In genomic region chr12:85963322-85963721, GRCh38 we compare ENCODE assay signal across 23 cellular contexts.
DNase-seq lines count a peak whose midpoint lies in the region; TF ChIP-seq lines count a peak whose summit lies in the region.
"Had no signal": no experiment of that assay in that cellular context is flagged by ENCODE, and none has a peak within 500 bp of the region (broad histone marks: within the 10 kb centered on the region; RNA-seq: fewer than 3 reads in every experiment).

No MANE protein-coding gene starts in this region.

- TF ChIP-seq POLR2A in suprapubic skin (IDR thresholded peaks at IDR 0.05): no peak

- no peak for TF ChIP-seq EP300 in suprapubic skin (IDR thresholded peaks at IDR 0.05)

- no peaks in the 10 kb centered on the region for H3K36me3 ChIP-seq in suprapubic skin
- H3K36me3 ChIP-seq: BLaER1 treated with 17β-estradiol and CSF1 and Interleukin-3, amounts not matched to agents 10 nM and 100 nM; SJSA1 had no signal

- H3K27ac ChIP-seq in suprapubic skin: no peak overlapping the region
- H3K27ac ChIP-seq: BLaER1 treated with 17β-estradiol and CSF1 and Interleukin-3, amounts not matched to agents 10 nM and 100 nM; KMS-11; SJSA1 had no signal

- H3K4me1 ChIP-seq in suprapubic skin: no peaks in the 10 kb centered on the region
- H3K4me1 ChIP-seq: BLaER1 treated with 17β-estradiol and CSF1 and Interleukin-3, amounts not matched to agents 10 nM and 100 nM; SJSA1 had no signal

- no peak for TF ChIP-seq CTCF in fibroblast of pulmonary artery (IDR thresholded peaks at IDR 0.05; ENCODE audit: low read length, missing control alignments)
- no peak for TF ChIP-seq CTCF in suprapubic skin (IDR thresholded peaks at IDR 0.05)

- no peaks in the 10 kb centered on the region for H3K9me3 ChIP-seq in suprapubic skin
- H3K9me3 ChIP-seq: BLaER1 treated with 17β-estradiol and CSF1 and Interleukin-3, amounts not matched to agents 10 nM and 100 nM; SJSA1 had no signal

- DNase-seq in NCI-H146 (lab: John Stamatoyannopoulos, UW) (peak; percentile 14), NCI-H146 treated with DMSO at 0.1 percent for 48 hours (lab: John Stamatoyannopoulos, UW; ENCODE audit: unreplicated experiment) (no peak), NCI-H69 (lab: John Stamatoyannopoulos, UW) (peak; percentile 33), fibroblast of pulmonary artery (ENCODE audit: low read depth) (peak; percentile 7), renal cortical epithelial cell (ENCODE audit: low read depth) (peak; percentile 34), NCI-H2107 (lab: John Stamatoyannopoulos, UW) (no peak), suprapubic skin (ENCODE audit: low spot score in 2 of 2) (no peak), D341Med (ENCODE audit: low spot score) (no peak)
- DNase-seq: 8988T; Calu3; CD8-positive, alpha-beta T cell; DMS53; GF-D8; IMR-90; MV-4-11; NCI-H1930; NCI-H2171; NCI-H345; NCI-H524; SW 1271 had no signal

- H3K4me3 ChIP-seq in fibroblast of pulmonary artery (replicated peaks; ENCODE audit: low read depth, low read length) (no peak overlapping the region), suprapubic skin (no peak overlapping the region)
- H3K4me3 ChIP-seq: BLaER1 treated with 17β-estradiol and CSF1 and Interleukin-3, amounts not matched to agents 10 nM and 100 nM; SJSA1 had no signal

- H3K27me3 ChIP-seq in suprapubic skin: no peaks in the 10 kb centered on the region
- H3K27me3 ChIP-seq: BLaER1 treated with 17β-estradiol and CSF1 and Interleukin-3, amounts not matched to agents 10 nM and 100 nM; SJSA1 had no signal

Comparison
In these comparisons a context has a peak if more than half of its experiments do, and no peak if none do; other contexts are left out.
1. DNase-seq: peak in NCI-H146 (single experiment), NCI-H69 (single experiment), fibroblast of pulmonary artery (single experiment) and renal cortical epithelial cell (single experiment); none in NCI-H146 treated with DMSO at 0.1 percent for 48 hours (single experiment), NCI-H2107 (single experiment), suprapubic skin (0 of 2) and D341Med (single experiment).